ENCODE assay signal across 21 cellular contexts in the genomic region with DNA sequence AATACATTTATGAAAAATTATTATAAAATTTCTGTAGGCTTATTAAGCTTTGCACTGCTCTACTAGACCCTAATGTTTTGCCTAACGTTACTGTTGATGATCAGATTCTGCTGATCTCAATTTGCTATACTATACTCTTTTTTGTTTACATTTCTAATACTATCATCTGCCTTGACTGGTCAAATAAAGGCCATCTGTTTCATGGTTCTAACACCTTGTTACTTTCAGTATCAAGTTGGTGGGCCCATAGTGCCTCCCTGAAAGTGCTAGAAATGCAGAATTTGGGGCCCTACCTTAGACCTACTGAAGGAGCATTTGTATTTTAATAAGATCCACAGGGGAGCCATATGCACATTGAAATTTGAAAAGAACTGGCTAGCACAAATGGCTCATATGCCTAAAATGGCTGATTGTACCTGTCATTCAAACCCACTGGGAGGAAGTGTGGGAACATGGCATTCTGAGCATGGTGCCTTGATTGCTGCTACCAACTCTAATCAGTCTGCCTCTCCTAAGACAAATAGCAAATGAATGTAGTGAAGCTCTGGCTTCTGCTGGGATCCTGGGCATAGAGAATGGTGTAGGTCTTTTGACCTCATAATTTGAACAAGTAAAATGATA.
A peak's percentile ranks its signal among the peaks of the same experiment; 100 is the strongest.
DNase-seq lines count a peak whose midpoint lies in the region; ATAC-seq and TF ChIP-seq lines count a peak whose summit lies in the region.
"Had no signal": no experiment of that assay in that cellular context is flagged by ENCODE, and none has a peak within 500 bp of the region (broad histone marks: within the 10 kb centered on the region; RNA-seq: fewer than 3 reads in every experiment).

No MANE protein-coding gene starts in this region.

- no peak overlapping the region for H3K27ac ChIP-seq in aorta (ENCODE audit: low read depth in 1 of 2, low read length in 2 of 2)
- no peak overlapping the region for H3K27ac ChIP-seq in adrenal gland
- H3K27ac ChIP-seq: KMS-11, SK-N-MC had no signal

- TF ChIP-seq POLR2A in adrenal gland (IDR thresholded peaks at IDR 0.05) = no peak

- peak; percentile 37 for DNase-seq in NCI-H748 (lab: John Stamatoyannopoulos, UW; ENCODE audit: unreplicated experiment)
- DNase-seq in NCI-H748 treated with DMSO at 0.1 percent for 48 hours (lab: John Stamatoyannopoulos, UW) = no peak
- peak; percentile 78 for DNase-seq in NCI-H69 (lab: John Stamatoyannopoulos, UW)
- peak; percentile 12 for DNase-seq in iPS DF 19.7 (ENCODE audit: low read depth, low spot score)
- DNase-seq in aorta = no peak
- DNase-seq in adrenal gland = no peak
- no peak for DNase-seq in GM10248 (ENCODE audit: extremely low spot score)
- DNase-seq in stimulated activated CD4-positive, alpha-beta T cell treated with anti-CD3 and anti-CD28 coated beads, Interleukin-4, amount 100 ng/mL, for 24 hours = no peak
- DNase-seq: DMS79, NCI-H1105 treated with DMSO at 0.1 percent for 48 hours, NCI-H1694, NCI-H2081 treated with DMSO at 0.1 percent for 48 hours, NCI-H524, PC-3, RPMI8226, SHP77, SW 1271 had no signal

- H3K4me1 ChIP-seq in aorta (ENCODE audit: control insufficient read depth in 1 of 2, insufficient read depth in 2 of 2, low read length in 2 of 2) (no peaks in the 10 kb centered on the region), adrenal gland (replicated peaks in 1 of 2) (no peaks in the 10 kb centered on the region)
- H3K4me1 ChIP-seq: HAP-1 had no signal

- H3K4me3 ChIP-seq in aorta (ENCODE audit: low read length in 2 of 2) (no peak overlapping the region), adrenal gland (no peak overlapping the region)
- H3K4me3 ChIP-seq: GM12878, HAP-1, SK-N-MC had no signal

- POLR2A ChIA-PET in GM10248 (lab: Yijun Ruan, JAX) = no interaction called here

- TF ChIP-seq CTCF in adrenal gland (IDR thresholded peaks at IDR 0.05) = no peak
- TF ChIP-seq CTCF in GM10248 (IDR thresholded peaks at IDR 0.05; ENCODE audit: control extremely low read depth, extremely low read depth, low read depth, missing control alignments) = no peak

- CTCF ChIA-PET in GM10248 (lab: Yijun Ruan, JAX) = interaction anchor here (1.0 kb wide), 1 partner anchor 13 kb away, joined by 3 read pairs; no protein-coding TSS in a partner anchor

- WGBS in aorta, 2 donors = 87 to 89% methylated on average over 1 of the region's 1 CpG
- WGBS in adrenal gland, 4 donors = 97 to 99% (median 97%) methylated on average over 1 of the region's 1 CpG

- no peak for ATAC-seq in aorta (ENCODE audit: low FRiP score)
- ATAC-seq: GM12878, PC-3 had no signal

- intact Hi-C loops in aorta (cut with DNase I) (no loop called here), adrenal gland (cut with DNase I) (no loop called here)

- H3K9me3 ChIP-seq in aorta (ENCODE audit: control insufficient read depth, low read length) (peaks cover 1% of the 10 kb centered on the region), adrenal gland (replicated peaks in 1 of 3) (no peaks in the 10 kb centered on the region)
- H3K9me3 ChIP-seq: HAP-1 had no signal

- H3K27me3 ChIP-seq in aorta (ENCODE audit: control insufficient read depth in 1 of 2, insufficient read depth in 2 of 2, low read length in 1 of 2) (no peaks in the 10 kb centered on the region), adrenal gland (no peaks in the 10 kb centered on the region)

- H3K36me3 ChIP-seq in aorta (ENCODE audit: control insufficient read depth in 1 of 2, insufficient read depth in 2 of 2, low read length in 1 of 2) (no peaks in the 10 kb centered on the region), adrenal gland (replicated peaks in 1 of 2) (no peaks in the 10 kb centered on the region)
- H3K36me3 ChIP-seq: HAP-1 had no signal

Comparison
In these comparisons a context has a peak if more than half of its experiments do, and no peak if none do; other contexts are left out.
1. DNase-seq: peak in NCI-H748 (single experiment), NCI-H69 (single experiment) and iPS DF 19.7 (single experiment); none in NCI-H748 treated with DMSO at 0.1 percent for 48 hours (single experiment), aorta (0 of 2), adrenal gland (0 of 7), GM10248 (single experiment) and stimulated activated CD4-positive, alpha-beta T cell treated with anti-CD3 and anti-CD28 coated beads, Interleukin-4, amount 100 ng/mL, for 24 hours (single experiment).